1 cellular context compared by ENCODE assay signal in genomic region chr10:74901240-74901827, GRCh38.
TF ChIP-seq lines count a peak whose summit lies in the region.

No MANE protein-coding gene starts in this region.

TF ChIP-seq in GM12878, 131 proteins besides CTCF, POLR2A, EP300 and RAD21 (continued from another document):
- TF ChIP-seq CEBPZ (IDR thresholded peaks at IDR 0.05; ENCODE audit: low read depth, low read length) (no peak), IRF3 (IDR thresholded peaks at IDR 0.05) (no peak), JUND (IDR thresholded peaks at IDR 0.05; ENCODE audit: low read depth, low read length) (no peak), ZBTB11 (CRISPR knock-in tag; IDR thresholded peaks at IDR 0.05) (no peak), TAF1 (IDR thresholded peaks at IDR 0.05; ENCODE audit: borderline replicate concordance, low read depth, low read length) (no peak), POU2F2 (IDR thresholded peaks at IDR 0.05; ENCODE audit: borderline replicate concordance, low read depth, low read length) (no peak), WRNIP1 (IDR thresholded peaks at IDR 0.05; ENCODE audit: borderline replicate concordance, low read depth, low read length) (no peak), USF2 (IDR thresholded peaks at IDR 0.05; ENCODE audit: borderline replicate concordance, low read depth, low read length) (no peak), REST (IDR thresholded peaks at IDR 0.05; ENCODE audit: low read depth, low read length) (no peak), MAX (IDR thresholded peaks at IDR 0.05; ENCODE audit: low read depth, low read length) (no peak), MEF2B (IDR thresholded peaks at IDR 0.05; ENCODE audit: partially characterized antibody, poor library complexity, severe bottlenecking) (no peak), CUX1 (IDR thresholded peaks at IDR 0.05; ENCODE audit: insufficient replicate concordance, low read depth, low read length) (no peak), FOXM1 (IDR thresholded peaks at IDR 0.05; ENCODE audit: low read depth, low read length) (no peak), ZNF274 (IDR thresholded peaks at IDR 0.05; ENCODE audit: insufficient read depth, insufficient read length) (no peak), ETV6 (conservative IDR thresholded peaks at IDR 0.05 in 1 of 2, IDR thresholded peaks at IDR 0.05 in 1 of 2; ENCODE audit: borderline replicate concordance in 1 of 2, low read depth in 1 of 2) (no peak), HDAC6 (IDR thresholded peaks at IDR 0.05; ENCODE audit: unreplicated experiment) (no peak), ESRRA (IDR thresholded peaks at IDR 0.05; ENCODE audit: low read length) (no peak), RCOR1 (conservative IDR thresholded peaks at IDR 0.05; ENCODE audit: low read depth, low read length) (no peak), SIN3A (IDR thresholded peaks at IDR 0.05; ENCODE audit: low read depth, low read length) (no peak), TARDBP (IDR thresholded peaks at IDR 0.05; ENCODE audit: borderline replicate concordance) (no peak), BCLAF1 (IDR thresholded peaks at IDR 0.05) (no peak), NR2C1 (IDR thresholded peaks at IDR 0.05) (no peak)
